Comparison of ENCODE assay signal across 1 cellular context in the genomic region with DNA sequence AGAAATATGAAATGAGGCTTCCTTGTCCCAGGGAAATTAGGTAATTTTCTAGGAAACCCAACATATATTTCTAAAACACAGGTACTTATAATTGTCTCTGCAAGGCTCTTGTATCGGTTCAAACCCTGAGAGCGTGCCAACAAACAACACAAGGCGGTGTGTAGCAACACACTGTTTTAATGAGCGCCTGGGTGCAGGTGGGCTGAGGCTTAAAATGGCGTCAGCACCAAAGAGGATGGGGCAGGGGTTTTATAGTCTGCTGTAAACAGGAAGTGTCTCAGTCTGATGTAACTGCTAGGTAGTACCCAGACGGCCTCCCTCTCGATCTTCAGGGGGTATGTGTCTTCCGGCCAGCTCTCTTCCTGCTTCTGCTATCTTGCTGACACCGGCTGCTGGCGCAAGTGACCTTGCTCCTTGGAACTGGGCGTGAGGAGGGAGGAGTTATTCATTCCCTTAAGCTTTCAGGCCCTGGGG.
A peak's percentile ranks its signal among the peaks of the same experiment; 100 is the strongest.
TF ChIP-seq lines count a peak whose summit lies in the region.

No MANE protein-coding gene starts in this region.

TF ChIP-seq in HepG2, 621 proteins besides CTCF, POLR2A, EP300 and RAD21 (continued from another document and continues in another):
- TF ChIP-seq, protein P1, sequence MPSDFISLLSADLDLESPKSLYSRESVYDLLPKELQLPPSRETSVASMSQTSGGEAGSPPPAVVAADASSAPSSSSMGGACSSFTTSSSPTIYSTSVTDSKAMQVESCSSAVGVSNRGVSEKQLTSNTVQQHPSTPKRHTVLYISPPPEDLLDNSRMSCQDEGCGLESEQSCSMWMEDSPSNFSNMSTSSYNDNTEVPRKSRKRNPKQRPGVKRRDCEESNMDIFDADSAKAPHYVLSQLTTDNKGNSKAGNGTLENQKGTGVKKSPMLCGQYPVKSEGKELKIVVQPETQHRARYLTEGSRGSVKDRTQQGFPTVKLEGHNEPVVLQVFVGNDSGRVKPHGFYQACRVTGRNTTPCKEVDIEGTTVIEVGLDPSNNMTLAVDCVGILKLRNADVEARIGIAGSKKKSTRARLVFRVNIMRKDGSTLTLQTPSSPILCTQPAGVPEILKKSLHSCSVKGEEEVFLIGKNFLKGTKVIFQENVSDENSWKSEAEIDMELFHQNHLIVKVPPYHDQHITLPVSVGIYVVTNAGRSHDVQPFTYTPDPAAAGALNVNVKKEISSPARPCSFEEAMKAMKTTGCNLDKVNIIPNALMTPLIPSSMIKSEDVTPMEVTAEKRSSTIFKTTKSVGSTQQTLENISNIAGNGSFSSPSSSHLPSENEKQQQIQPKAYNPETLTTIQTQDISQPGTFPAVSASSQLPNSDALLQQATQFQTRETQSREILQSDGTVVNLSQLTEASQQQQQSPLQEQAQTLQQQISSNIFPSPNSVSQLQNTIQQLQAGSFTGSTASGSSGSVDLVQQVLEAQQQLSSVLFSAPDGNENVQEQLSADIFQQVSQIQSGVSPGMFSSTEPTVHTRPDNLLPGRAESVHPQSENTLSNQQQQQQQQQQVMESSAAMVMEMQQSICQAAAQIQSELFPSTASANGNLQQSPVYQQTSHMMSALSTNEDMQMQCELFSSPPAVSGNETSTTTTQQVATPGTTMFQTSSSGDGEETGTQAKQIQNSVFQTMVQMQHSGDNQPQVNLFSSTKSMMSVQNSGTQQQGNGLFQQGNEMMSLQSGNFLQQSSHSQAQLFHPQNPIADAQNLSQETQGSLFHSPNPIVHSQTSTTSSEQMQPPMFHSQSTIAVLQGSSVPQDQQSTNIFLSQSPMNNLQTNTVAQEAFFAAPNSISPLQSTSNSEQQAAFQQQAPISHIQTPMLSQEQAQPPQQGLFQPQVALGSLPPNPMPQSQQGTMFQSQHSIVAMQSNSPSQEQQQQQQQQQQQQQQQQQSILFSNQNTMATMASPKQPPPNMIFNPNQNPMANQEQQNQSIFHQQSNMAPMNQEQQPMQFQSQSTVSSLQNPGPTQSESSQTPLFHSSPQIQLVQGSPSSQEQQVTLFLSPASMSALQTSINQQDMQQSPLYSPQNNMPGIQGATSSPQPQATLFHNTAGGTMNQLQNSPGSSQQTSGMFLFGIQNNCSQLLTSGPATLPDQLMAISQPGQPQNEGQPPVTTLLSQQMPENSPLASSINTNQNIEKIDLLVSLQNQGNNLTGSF (CRISPR knock-in tag; IDR thresholded peaks at IDR 0.05): no peak
- TF ChIP-seq CBX1 (IDR thresholded peaks at IDR 0.05; ENCODE audit: low read depth) (no peak), MZF1 (CRISPR knock-in tag; IDR thresholded peaks at IDR 0.05; ENCODE audit: borderline replicate concordance) (no peak), ZNF572 (CRISPR knock-in tag; IDR thresholded peaks at IDR 0.05) (no peak), TIGD3 (CRISPR knock-in tag; IDR thresholded peaks at IDR 0.05; ENCODE audit: borderline replicate concordance) (no peak), ZNF556 (CRISPR knock-in tag; IDR thresholded peaks at IDR 0.05; ENCODE audit: borderline replicate concordance) (no peak), ZNF570 (CRISPR knock-in tag; IDR thresholded peaks at IDR 0.05; ENCODE audit: borderline replicate concordance) (no peak), GATA4 (IDR thresholded peaks at IDR 0.05; ENCODE audit: borderline replicate concordance, low read depth) (peak; percentile 31; the same call in 1 of the 2 replicates), TMF1 (CRISPR knock-in tag; IDR thresholded peaks at IDR 0.05; ENCODE audit: low read depth) (no peak), HDAC1 (CRISPR knock-in tag; IDR thresholded peaks at IDR 0.05) (no peak), TERF1 (CRISPR knock-in tag; IDR thresholded peaks at IDR 0.05) (no peak), PAWR (CRISPR knock-in tag; IDR thresholded peaks at IDR 0.05; ENCODE audit: borderline replicate concordance) (no peak), NRL (CRISPR knock-in tag; IDR thresholded peaks at IDR 0.05; ENCODE audit: borderline replicate concordance) (no peak), HDAC6 (IDR thresholded peaks at IDR 0.05; ENCODE audit: low read depth, low read length) (no peak), MIXL1 (CRISPR knock-in tag; IDR thresholded peaks at IDR 0.05) (no peak), MBNL3 (CRISPR knock-in tag; conservative IDR thresholded peaks at IDR 0.05) (no peak), ATF3 (CRISPR knock-in tag; IDR thresholded peaks at IDR 0.05) (no peak), ATAD3A (CRISPR knock-in tag; IDR thresholded peaks at IDR 0.05) (no peak), YEATS4 (CRISPR knock-in tag; IDR thresholded peaks at IDR 0.05; ENCODE audit: borderline replicate concordance) (no peak), ZNF773 (CRISPR knock-in tag; IDR thresholded peaks at IDR 0.05; ENCODE audit: borderline replicate concordance) (no peak), ATF4 (CRISPR knock-in tag; IDR thresholded peaks at IDR 0.05) (peak in 1 of 2 experiments; percentile 49; a peak in 2 of 4 replicates), MED1 (CRISPR knock-in tag; IDR thresholded peaks at IDR 0.05) (no peak), EZH2 (conservative IDR thresholded peaks at IDR 0.05; ENCODE audit: low read depth, low read length) (no peak), CHCHD3 (CRISPR knock-in tag; IDR thresholded peaks at IDR 0.05) (no peak)
- TF ChIP-seq, protein P2, sequence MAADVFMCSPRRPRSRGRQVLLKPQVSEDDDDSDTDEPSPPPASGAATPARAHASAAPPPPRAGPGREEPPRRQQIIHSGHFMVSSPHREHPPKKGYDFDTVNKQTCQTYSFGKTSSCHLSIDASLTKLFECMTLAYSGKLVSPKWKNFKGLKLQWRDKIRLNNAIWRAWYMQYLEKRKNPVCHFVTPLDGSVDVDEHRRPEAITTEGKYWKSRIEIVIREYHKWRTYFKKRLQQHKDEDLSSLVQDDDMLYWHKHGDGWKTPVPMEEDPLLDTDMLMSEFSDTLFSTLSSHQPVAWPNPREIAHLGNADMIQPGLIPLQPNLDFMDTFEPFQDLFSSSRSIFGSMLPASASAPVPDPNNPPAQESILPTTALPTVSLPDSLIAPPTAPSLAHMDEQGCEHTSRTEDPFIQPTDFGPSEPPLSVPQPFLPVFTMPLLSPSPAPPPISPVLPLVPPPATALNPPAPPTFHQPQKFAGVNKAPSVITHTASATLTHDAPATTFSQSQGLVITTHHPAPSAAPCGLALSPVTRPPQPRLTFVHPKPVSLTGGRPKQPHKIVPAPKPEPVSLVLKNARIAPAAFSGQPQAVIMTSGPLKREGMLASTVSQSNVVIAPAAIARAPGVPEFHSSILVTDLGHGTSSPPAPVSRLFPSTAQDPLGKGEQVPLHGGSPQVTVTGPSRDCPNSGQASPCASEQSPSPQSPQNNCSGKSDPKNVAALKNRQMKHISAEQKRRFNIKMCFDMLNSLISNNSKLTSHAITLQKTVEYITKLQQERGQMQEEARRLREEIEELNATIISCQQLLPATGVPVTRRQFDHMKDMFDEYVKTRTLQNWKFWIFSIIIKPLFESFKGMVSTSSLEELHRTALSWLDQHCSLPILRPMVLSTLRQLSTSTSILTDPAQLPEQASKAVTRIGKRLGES (CRISPR knock-in tag; IDR thresholded peaks at IDR 0.05; ENCODE audit: borderline replicate concordance): no peak
- TF ChIP-seq, protein P3, sequence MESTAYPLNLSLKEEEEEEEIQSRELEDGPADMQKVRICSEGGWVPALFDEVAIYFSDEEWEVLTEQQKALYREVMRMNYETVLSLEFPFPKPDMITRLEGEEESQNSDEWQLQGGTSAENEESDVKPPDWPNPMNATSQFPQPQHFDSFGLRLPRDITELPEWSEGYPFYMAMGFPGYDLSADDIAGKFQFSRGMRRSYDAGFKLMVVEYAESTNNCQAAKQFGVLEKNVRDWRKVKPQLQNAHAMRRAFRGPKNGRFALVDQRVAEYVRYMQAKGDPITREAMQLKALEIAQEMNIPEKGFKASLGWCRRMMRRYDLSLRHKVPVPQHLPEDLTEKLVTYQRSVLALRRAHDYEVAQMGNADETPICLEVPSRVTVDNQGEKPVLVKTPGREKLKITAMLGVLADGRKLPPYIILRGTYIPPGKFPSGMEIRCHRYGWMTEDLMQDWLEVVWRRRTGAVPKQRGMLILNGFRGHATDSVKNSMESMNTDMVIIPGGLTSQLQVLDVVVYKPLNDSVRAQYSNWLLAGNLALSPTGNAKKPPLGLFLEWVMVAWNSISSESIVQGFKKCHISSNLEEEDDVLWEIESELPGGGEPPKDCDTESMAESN (CRISPR knock-in tag; conservative IDR thresholded peaks at IDR 0.05): no peak
- TF ChIP-seq, protein P4, sequence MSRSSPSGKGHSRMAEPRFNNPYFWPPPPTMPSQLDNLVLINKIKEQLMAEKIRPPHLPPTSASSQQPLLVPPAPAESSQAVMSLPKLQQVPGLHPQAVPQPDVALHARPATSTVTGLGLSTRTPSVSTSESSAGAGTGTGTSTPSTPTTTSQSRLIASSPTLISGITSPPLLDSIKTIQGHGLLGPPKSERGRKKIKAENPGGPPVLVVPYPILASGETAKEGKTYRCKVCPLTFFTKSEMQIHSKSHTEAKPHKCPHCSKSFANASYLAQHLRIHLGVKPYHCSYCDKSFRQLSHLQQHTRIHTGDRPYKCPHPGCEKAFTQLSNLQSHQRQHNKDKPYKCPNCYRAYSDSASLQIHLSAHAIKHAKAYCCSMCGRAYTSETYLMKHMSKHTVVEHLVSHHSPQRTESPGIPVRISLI (CRISPR knock-in tag; IDR thresholded peaks at IDR 0.05; ENCODE audit: borderline replicate concordance): no peak
- TF ChIP-seq, protein P5, sequence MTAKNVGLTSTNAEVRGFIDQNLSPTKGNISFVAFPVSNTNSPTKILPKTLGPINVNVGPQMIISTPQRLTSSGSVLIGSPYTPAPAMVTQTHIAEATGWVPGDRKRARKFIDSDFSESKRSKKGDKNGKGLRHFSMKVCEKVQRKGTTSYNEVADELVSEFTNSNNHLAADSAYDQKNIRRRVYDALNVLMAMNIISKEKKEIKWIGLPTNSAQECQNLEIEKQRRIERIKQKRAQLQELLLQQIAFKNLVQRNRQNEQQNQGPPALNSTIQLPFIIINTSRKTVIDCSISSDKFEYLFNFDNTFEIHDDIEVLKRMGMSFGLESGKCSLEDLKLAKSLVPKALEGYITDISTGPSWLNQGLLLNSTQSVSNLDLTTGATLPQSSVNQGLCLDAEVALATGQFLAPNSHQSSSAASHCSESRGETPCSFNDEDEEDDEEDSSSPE (CRISPR knock-in tag; IDR thresholded peaks at IDR 0.05): no peak
- TF ChIP-seq, protein P6, sequence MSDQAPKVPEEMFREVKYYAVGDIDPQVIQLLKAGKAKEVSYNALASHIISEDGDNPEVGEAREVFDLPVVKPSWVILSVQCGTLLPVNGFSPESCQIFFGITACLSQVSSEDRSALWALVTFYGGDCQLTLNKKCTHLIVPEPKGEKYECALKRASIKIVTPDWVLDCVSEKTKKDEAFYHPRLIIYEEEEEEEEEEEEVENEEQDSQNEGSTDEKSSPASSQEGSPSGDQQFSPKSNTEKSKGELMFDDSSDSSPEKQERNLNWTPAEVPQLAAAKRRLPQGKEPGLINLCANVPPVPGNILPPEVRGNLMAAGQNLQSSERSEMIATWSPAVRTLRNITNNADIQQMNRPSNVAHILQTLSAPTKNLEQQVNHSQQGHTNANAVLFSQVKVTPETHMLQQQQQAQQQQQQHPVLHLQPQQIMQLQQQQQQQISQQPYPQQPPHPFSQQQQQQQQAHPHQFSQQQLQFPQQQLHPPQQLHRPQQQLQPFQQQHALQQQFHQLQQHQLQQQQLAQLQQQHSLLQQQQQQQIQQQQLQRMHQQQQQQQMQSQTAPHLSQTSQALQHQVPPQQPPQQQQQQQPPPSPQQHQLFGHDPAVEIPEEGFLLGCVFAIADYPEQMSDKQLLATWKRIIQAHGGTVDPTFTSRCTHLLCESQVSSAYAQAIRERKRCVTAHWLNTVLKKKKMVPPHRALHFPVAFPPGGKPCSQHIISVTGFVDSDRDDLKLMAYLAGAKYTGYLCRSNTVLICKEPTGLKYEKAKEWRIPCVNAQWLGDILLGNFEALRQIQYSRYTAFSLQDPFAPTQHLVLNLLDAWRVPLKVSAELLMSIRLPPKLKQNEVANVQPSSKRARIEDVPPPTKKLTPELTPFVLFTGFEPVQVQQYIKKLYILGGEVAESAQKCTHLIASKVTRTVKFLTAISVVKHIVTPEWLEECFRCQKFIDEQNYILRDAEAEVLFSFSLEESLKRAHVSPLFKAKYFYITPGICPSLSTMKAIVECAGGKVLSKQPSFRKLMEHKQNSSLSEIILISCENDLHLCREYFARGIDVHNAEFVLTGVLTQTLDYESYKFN (CRISPR knock-in tag; conservative IDR thresholded peaks at IDR 0.05): peak; percentile 24; the same call in 1 of the 2 replicates
- TF ChIP-seq, protein P7, sequence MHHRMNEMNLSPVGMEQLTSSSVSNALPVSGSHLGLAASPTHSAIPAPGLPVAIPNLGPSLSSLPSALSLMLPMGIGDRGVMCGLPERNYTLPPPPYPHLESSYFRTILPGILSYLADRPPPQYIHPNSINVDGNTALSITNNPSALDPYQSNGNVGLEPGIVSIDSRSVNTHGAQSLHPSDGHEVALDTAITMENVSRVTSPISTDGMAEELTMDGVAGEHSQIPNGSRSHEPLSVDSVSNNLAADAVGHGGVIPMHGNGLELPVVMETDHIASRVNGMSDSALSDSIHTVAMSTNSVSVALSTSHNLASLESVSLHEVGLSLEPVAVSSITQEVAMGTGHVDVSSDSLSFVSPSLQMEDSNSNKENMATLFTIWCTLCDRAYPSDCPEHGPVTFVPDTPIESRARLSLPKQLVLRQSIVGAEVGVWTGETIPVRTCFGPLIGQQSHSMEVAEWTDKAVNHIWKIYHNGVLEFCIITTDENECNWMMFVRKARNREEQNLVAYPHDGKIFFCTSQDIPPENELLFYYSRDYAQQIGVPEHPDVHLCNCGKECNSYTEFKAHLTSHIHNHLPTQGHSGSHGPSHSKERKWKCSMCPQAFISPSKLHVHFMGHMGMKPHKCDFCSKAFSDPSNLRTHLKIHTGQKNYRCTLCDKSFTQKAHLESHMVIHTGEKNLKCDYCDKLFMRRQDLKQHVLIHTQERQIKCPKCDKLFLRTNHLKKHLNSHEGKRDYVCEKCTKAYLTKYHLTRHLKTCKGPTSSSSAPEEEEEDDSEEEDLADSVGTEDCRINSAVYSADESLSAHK (CRISPR knock-in tag; IDR thresholded peaks at IDR 0.05; ENCODE audit: borderline replicate concordance): no peak
